In genomic region chr2:152335016-152335850, GRCh38 we compare ENCODE assay signal across 8 cellular contexts. TPM values are rescaled to one million over a fixed set of nuclear protein-coding genes. Genes with fewer than 3 reads are reported as not detected.
DNase-seq lines count a peak whose midpoint lies in the region; ATAC-seq, FAIRE-seq and TF ChIP-seq lines count a peak whose summit lies in the region.

Gene FMNL2, plus strand, starts transcription at chr2:152335174.

- H3K79me2 ChIP-seq in OCI-LY7 (ENCODE audit: insufficient read depth, low read depth, low read length) (no peaks in the 10 kb centered on the region), neural progenitor cell (ENCODE audit: low read depth) (peaks cover 49% of the 10 kb centered on the region)

- DNase-seq in DMS79 treated with DMSO at 0.1 percent for 48 hours (lab: John Stamatoyannopoulos, UW) (peak; percentile 77), HTR-8/SVneo (ENCODE audit: insufficient read length, low spot score) (peak; percentile 89), OCI-LY7 (ENCODE audit: low spot score) (peak; percentile 10), globus pallidus (ENCODE audit: low spot score) (peak; percentile 90), neural progenitor cell (ENCODE audit: low spot score) (peak; percentile 95), thyroid gland (peak; percentile 90)

- FAIRE-seq in HTR-8/SVneo (lab: Jason Lieb, UNC): no peak

- POLR2A ChIA-PET in OCI-LY7 (lab: Charles Lee): no interaction called here

- H3K27ac ChIP-seq in OCI-LY7 (ENCODE audit: low read depth, low read length, poor library complexity, severe bottlenecking): no peak within 1 kb of the TSS
- peak within 1 kb of the TSS; percentile 89 for H3K27ac ChIP-seq in neural progenitor cell
- H3K27ac ChIP-seq in thyroid gland: peak within 1 kb of the TSS; percentile 75 to 91 (median 90)

- TF ChIP-seq CTCF in OCI-LY7 (conservative IDR thresholded peaks at IDR 0.05; ENCODE audit: low read length): no peak
- peak; percentile 16 for TF ChIP-seq CTCF in neural progenitor cell (IDR thresholded peaks at IDR 0.05)
- peak in 1 of 6 experiments; percentile 4 for TF ChIP-seq CTCF in thyroid gland (IDR thresholded peaks at IDR 0.05)

- H3K4me3 ChIP-seq in OCI-LY7 (ENCODE audit: low read depth, low read length, poor library complexity, severe bottlenecking) (peak within 1 kb of the TSS; percentile 60), neural progenitor cell (peak within 1 kb of the TSS; percentile 92), thyroid gland (replicated peaks in 1 of 3) (peak within 1 kb of the TSS; percentile 43 to 84 (median 46))

- H3K36me3 Mint-ChIP-seq in activated naive CD4-positive, alpha-beta T cell treated with anti-CD3 and anti-CD28 coated beads, Interleukin-2, amount 50 U/mL, for 24 hours: no peaks in the 10 kb centered on the region
- no peaks in the 10 kb centered on the region for H3K36me3 Mint-ChIP-seq in neural progenitor cell

- peaks cover 15% of the 10 kb centered on the region for H3K4me1 Mint-ChIP-seq in activated naive CD4-positive, alpha-beta T cell treated with anti-CD3 and anti-CD28 coated beads, Interleukin-2, amount 50 U/mL, for 24 hours
- H3K4me1 Mint-ChIP-seq in neural progenitor cell: peaks cover 31% of the 10 kb centered on the region

- CTCF ChIA-PET in OCI-LY7 (lab: Charles Lee; ENCODE audit: unreplicated experiment): no interaction called here

- H4K20me1 ChIP-seq in OCI-LY7 (ENCODE audit: insufficient read depth, low read length) (no peaks in the 10 kb centered on the region), neural progenitor cell (ENCODE audit: low read depth) (peaks cover 42% of the 10 kb centered on the region)

- H3K9me3 Mint-ChIP-seq in activated naive CD4-positive, alpha-beta T cell treated with anti-CD3 and anti-CD28 coated beads, Interleukin-2, amount 50 U/mL, for 24 hours: no peaks in the 10 kb centered on the region
- no peaks in the 10 kb centered on the region for H3K9me3 Mint-ChIP-seq in neural progenitor cell

- H3K4me3 Mint-ChIP-seq in activated naive CD4-positive, alpha-beta T cell treated with anti-CD3 and anti-CD28 coated beads, Interleukin-2, amount 50 U/mL, for 24 hours: peak within 1 kb of the TSS; percentile 85
- H3K4me3 Mint-ChIP-seq in neural progenitor cell: peak within 1 kb of the TSS; percentile 99

- H3K4me1 ChIP-seq in OCI-LY7 (ENCODE audit: insufficient read depth, low read length, poor library complexity, severe bottlenecking) (no peaks in the 10 kb centered on the region), neural progenitor cell (peaks cover 16% of the 10 kb centered on the region), thyroid gland (peaks cover 14 to 23% of the 10 kb centered on the region in 2 donors)

- peak within 1 kb of the TSS; percentile 73 for H3K9ac ChIP-seq in neural progenitor cell

- H3K9me3 ChIP-seq in OCI-LY7 (ENCODE audit: low read length) (no peaks in the 10 kb centered on the region), neural progenitor cell (ENCODE audit: low read depth) (no peaks in the 10 kb centered on the region), thyroid gland (no peaks in the 10 kb centered on the region)

- BruUV-seq in OCI-LY7 (replicated peaks; lab: Mats Ljungman, UMichigan): no TSS peak

- intact Hi-C loops in OCI-LY7 (cut with micrococcal nuclease; ENCODE audit: unreplicated experiment): no loop called here
- intact Hi-C loops in thyroid gland (cut with DNase I): loop anchor here (10.0 kb wide), 2 partner anchors 120 to 300 kb away; no protein-coding TSS in a partner anchor

- no peak within 1 kb of the TSS for H3K27ac Mint-ChIP-seq in activated naive CD4-positive, alpha-beta T cell treated with anti-CD3 and anti-CD28 coated beads, Interleukin-2, amount 50 U/mL, for 24 hours
- no peak within 1 kb of the TSS for H3K27ac Mint-ChIP-seq in neural progenitor cell

- H3K36me3 ChIP-seq in OCI-LY7 (ENCODE audit: insufficient read depth, low read length) (no peaks in the 10 kb centered on the region), neural progenitor cell (no peaks in the 10 kb centered on the region), thyroid gland (no peaks in the 10 kb centered on the region)

- H3K4me2 ChIP-seq in OCI-LY7 (ENCODE audit: low read length) (peak within 1 kb of the TSS; percentile 60), neural progenitor cell (peak within 1 kb of the TSS; percentile 91)

- peaks cover 14% of the 10 kb centered on the region for H3F3A ChIP-seq in neural progenitor cell (ENCODE audit: low read depth)

- 0 to 1% methylated on average over 15 to 23 of the region's 103 CpGs for WGBS in thyroid gland, 2 donors

- no peaks in the 10 kb centered on the region for H3K9me2 ChIP-seq in OCI-LY7 (ENCODE audit: insufficient read depth, low read length)

- TF ChIP-seq POLR2A in thyroid gland (IDR thresholded peaks at IDR 0.05): peak; percentile 47 to 91

- peaks cover 42% of the 10 kb centered on the region for H3K27me3 Mint-ChIP-seq in activated naive CD4-positive, alpha-beta T cell treated with anti-CD3 and anti-CD28 coated beads, Interleukin-2, amount 50 U/mL, for 24 hours
- H3K27me3 Mint-ChIP-seq in neural progenitor cell (ENCODE audit: insufficient read depth, low read depth): peaks cover 11% of the 10 kb centered on the region

- H2AFZ ChIP-seq in OCI-LY7 (ENCODE audit: low read length) (peak within 1 kb of the TSS; percentile 46; the same call in 1 of the 2 replicates), neural progenitor cell (replicated peaks) (peak within 1 kb of the TSS; percentile 98)

- H3K27me3 ChIP-seq in neural progenitor cell (peaks cover 10% of the 10 kb centered on the region), thyroid gland (no peaks in the 10 kb centered on the region)

- ATAC-seq in GM21447 (IDR thresholded peaks at IDR 0.05; ENCODE audit: unreplicated experiment): peak; percentile 82

RNA-seq across cellular contexts. Expression of gene FMNL2, which starts in this region (rescaled TPM):
- total RNA-seq in OCI-LY7 (2014; rRNA removed; shearing (Covaris generic)): 0.03 TPM in 2 replicates
- total RNA-seq in OCI-LY7 (2022): 0.21 and 0.24 TPM in 2 replicates
- total RNA-seq in neural progenitor cell (ENCODE audit: low replicate concordance): 64.8 and 99.7 TPM in 2 replicates
- total RNA-seq in thyroid gland: 10 to 100 TPM; 37.7 to 60.9 (median 52.1) TPM

Comparison
In these comparisons a context has a peak if more than half of its experiments do, and no peak if none do; other contexts are left out.
1. RNA of gene FMNL2 (total RNA-seq): 64.8 to 99.7 TPM in neural progenitor cell and 37.7 to 60.9 TPM in thyroid gland; 0.03 to 0.24 TPM in OCI-LY7; every median in the first group is over 10 times any median in the second.
2. Peak in DNase-seq, H3K4me3 ChIP-seq and H3K4me2 ChIP-seq in OCI-LY7; RNA of the gene not detected or under 1 TPM.
3. DNase-seq: peak in every context shown above with its lines; median percentile 95 in neural progenitor cell; 90 in globus pallidus; 90 in thyroid gland; 89 in HTR-8/SVneo; 77 in DMS79 treated with DMSO at 0.1 percent for 48 hours; 10 in OCI-LY7.
4. Peak in every context shown above with its lines, with median percentiles within 50 percentile points of each other: H3K4me3 ChIP-seq.